In genomic region chr6:14910692-14911547, GRCh38 we compare ENCODE assay signal across 8 cellular contexts.
DNase-seq lines count a peak whose midpoint lies in the region; ATAC-seq and TF ChIP-seq lines count a peak whose summit lies in the region.

No MANE protein-coding gene starts in this region.

- H3K4me1 Mint-ChIP-seq in central memory CD8-positive, alpha-beta T cell, result peaks cover 18% of the 10 kb centered on the region

- H3K27me3 ChIP-seq in skeletal muscle satellite cell (ENCODE audit: control insufficient read depth, insufficient read depth, low read length) (no peaks in the 10 kb centered on the region), PC-3 (ENCODE audit: low read length) (no peaks in the 10 kb centered on the region)

- peak overlapping the region; percentile 50 for H3K4me3 Mint-ChIP-seq in central memory CD8-positive, alpha-beta T cell

- no peaks in the 10 kb centered on the region for H3K9me2 ChIP-seq in PC-3 (replicated peaks; ENCODE audit: low read length)

- no peaks in the 10 kb centered on the region for H3K36me3 Mint-ChIP-seq in central memory CD8-positive, alpha-beta T cell (ENCODE audit: insufficient read depth)

- peak; percentile 90 for ATAC-seq in GM21423 (IDR thresholded peaks at IDR 0.05; ENCODE audit: unreplicated experiment)
- peak; percentile 72 for ATAC-seq in central memory CD8-positive, alpha-beta T cell (replicated peaks; ENCODE audit: extremely low read depth, poor library complexity, severe bottlenecking)
- ATAC-seq in PC-3, result no peak

- no peak overlapping the region for H3K4me3 ChIP-seq in skeletal muscle satellite cell (ENCODE audit: low read length)
- no peak overlapping the region for H3K4me3 ChIP-seq in PC-3 (ENCODE audit: low read length)

- H3F3A ChIP-seq in PC-3 (ENCODE audit: low read length, unreplicated experiment), result no peaks in the 10 kb centered on the region

- H3K79me2 ChIP-seq in PC-3 (ENCODE audit: low read length), result no peaks in the 10 kb centered on the region

- peak overlapping the region; percentile 26 for H3K27ac Mint-ChIP-seq in central memory CD8-positive, alpha-beta T cell (ENCODE audit: low read depth)

- no peak for TF ChIP-seq CTCF in PC-3 (conservative IDR thresholded peaks at IDR 0.05; ENCODE audit: low read depth, low read length)

- no TSS peak for BruUV-seq in PC-3 (replicated peaks; lab: Mats Ljungman, UMichigan)

- POLR2A ChIA-PET in PC-3 (lab: Charles Lee; ENCODE audit: unreplicated experiment), result no interaction called here

- CTCF ChIA-PET in PC-3 (lab: Charles Lee), result no interaction called here

- H3K9ac ChIP-seq in skeletal muscle satellite cell (ENCODE audit: low read depth, low read length) (no peak overlapping the region), PC-3 (ENCODE audit: low read length) (no peak overlapping the region)

- DNase-seq in EH (ENCODE audit: low read depth) (peak; percentile 56), KG1 (lab: John Stamatoyannopoulos, UW) (peak; percentile 53), DMS153 treated with DMSO at 0.1 percent for 48 hours (lab: John Stamatoyannopoulos, UW; ENCODE audit: unreplicated experiment) (no peak), PC-3 (no peak)
- no peak for DNase-seq in central memory CD8-positive, alpha-beta T cell (ENCODE audit: low spot score in 2 of 2)
- DNase-seq in stimulated activated CD4-positive, alpha-beta T cell treated with anti-CD3 and anti-CD28 coated beads, Interleukin-12 subunit alpha, Interleukin-12 subunit beta, amount 100 ng/mL, for 4 hours, result no peak

- H3K9me3 ChIP-seq in skeletal muscle satellite cell (replicated peaks; ENCODE audit: low read length) (no peaks in the 10 kb centered on the region), PC-3 (ENCODE audit: low read length) (no peaks in the 10 kb centered on the region)

- intact Hi-C loops in PC-3 (cut with micrococcal nuclease), result no loop called here

- peak overlapping the region; percentile 34 for H3K4me2 ChIP-seq in skeletal muscle satellite cell (ENCODE audit: low read length)
- no peak overlapping the region for H3K4me2 ChIP-seq in PC-3 (ENCODE audit: low read length)

- no peaks in the 10 kb centered on the region for H3K36me3 ChIP-seq in skeletal muscle satellite cell (ENCODE audit: insufficient read depth, low read length)
- no peaks in the 10 kb centered on the region for H3K36me3 ChIP-seq in PC-3 (ENCODE audit: low read depth, low read length)

- H3K9me3 Mint-ChIP-seq in central memory CD8-positive, alpha-beta T cell, result no peaks in the 10 kb centered on the region

- no peak overlapping the region for H3K27ac ChIP-seq in PC-3 (ENCODE audit: low read length)

- H2AFZ ChIP-seq in PC-3 (ENCODE audit: low read length), result no peak overlapping the region

- H4K20me1 ChIP-seq in PC-3 (ENCODE audit: low read length), result no peaks in the 10 kb centered on the region

- no peaks in the 10 kb centered on the region for H3K27me3 Mint-ChIP-seq in central memory CD8-positive, alpha-beta T cell

- H3K4me1 ChIP-seq in skeletal muscle satellite cell (ENCODE audit: control insufficient read depth, insufficient read depth, low read length) (peaks cover 9% of the 10 kb centered on the region), PC-3 (ENCODE audit: insufficient read depth, low read length) (no peaks in the 10 kb centered on the region)

Comparison
In these comparisons a context has a peak if more than half of its experiments do, and no peak if none do; other contexts are left out.
1. DNase-seq: peak in EH (single experiment) and KG1 (single experiment); none in central memory CD8-positive, alpha-beta T cell (0 of 2), DMS153 treated with DMSO at 0.1 percent for 48 hours (single experiment), PC-3 (single experiment) and stimulated activated CD4-positive, alpha-beta T cell treated with anti-CD3 and anti-CD28 coated beads, Interleukin-12 subunit alpha, Interleukin-12 subunit beta, amount 100 ng/mL, for 4 hours (single experiment).